Comparison of ENCODE assay signal across 21 cellular contexts in the genomic region with DNA sequence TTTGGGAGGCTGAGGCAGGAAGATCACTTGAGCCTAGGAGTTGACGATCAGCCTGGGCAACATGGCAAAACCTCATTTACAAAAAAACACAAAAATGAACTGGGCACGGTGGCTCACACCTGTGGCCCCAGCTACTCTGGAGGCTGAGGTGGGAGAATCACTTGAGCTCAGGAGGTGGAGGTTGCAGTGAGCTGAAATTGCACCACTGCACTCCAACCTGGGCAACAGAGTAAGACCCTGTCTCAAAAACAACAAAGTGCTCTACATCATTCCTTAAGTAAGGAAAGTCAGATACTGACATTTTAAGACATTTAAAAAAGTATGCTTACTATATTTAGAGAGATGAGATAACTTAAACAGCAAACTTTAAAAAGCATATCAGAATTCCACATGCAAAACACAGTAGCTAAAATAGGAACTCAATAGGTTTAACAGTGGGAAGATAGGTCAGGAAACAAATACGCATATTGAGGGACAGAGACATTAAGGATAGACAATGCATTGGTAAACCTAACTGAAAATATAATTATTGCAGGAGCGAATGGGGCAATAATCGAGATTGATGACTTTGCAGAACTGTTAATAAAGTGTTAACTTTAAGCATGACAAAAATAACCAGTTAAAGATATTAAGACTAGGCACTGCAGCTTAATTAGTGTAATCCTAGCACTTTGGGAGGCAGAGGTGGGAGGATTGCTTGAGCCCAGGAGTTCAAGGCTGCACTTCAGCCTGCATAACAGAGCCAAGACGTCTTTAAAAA. TPM values are rescaled to one million over a fixed set of nuclear protein-coding genes. Genes with fewer than 3 reads are reported as not detected.
DNase-seq lines count a peak whose midpoint lies in the region; ATAC-seq and TF ChIP-seq lines count a peak whose summit lies in the region.
"Had no signal": no experiment of that assay in that cellular context is flagged by ENCODE, and none has a peak within 500 bp of the region (broad histone marks: within the 10 kb centered on the region; RNA-seq: fewer than 3 reads in every experiment).

No MANE protein-coding gene starts in this region.

- H3K4me3 ChIP-seq in ACC112 (ENCODE audit: low read depth, low read length) (no peak overlapping the region), GM23338 (no peak overlapping the region), ascending aorta (no peak overlapping the region)
- H3K4me3 ChIP-seq: heart left ventricle, prostate gland, suprapubic skin had no signal

- no peak overlapping the region for H3K4me3 Mint-ChIP-seq in GM23338
- no peak overlapping the region for H3K4me3 Mint-ChIP-seq in nephron
- no peak overlapping the region for H3K4me3 Mint-ChIP-seq in activated T-helper 17 cell treated with anti-CD3 and anti-CD28 coated beads, Interleukin-2, amount 50 U/mL, for 72 hours
- H3K4me3 Mint-ChIP-seq: activated CD4-positive, alpha-beta T cell treated with anti-CD3 and anti-CD28 coated beads for 36 hours; dendritic cell treated with granulocyte-macrophage colony-stimulating factor and Interleukin-4, amounts not matched to agents 40 ng/mL and 50 ng/mL, for 4 days had no signal

- no peak for TF ChIP-seq CTCF in GM23338 (conservative IDR thresholded peaks at IDR 0.05; ENCODE audit: low read depth in 2 of 2)
- no peak for TF ChIP-seq CTCF in ascending aorta (IDR thresholded peaks at IDR 0.05)
- TF ChIP-seq CTCF in nephron (IDR thresholded peaks at IDR 0.05; ENCODE audit: unreplicated experiment in 3 of 3), result no peak

- peaks cover 22% of the 10 kb centered on the region for H3K4me1 Mint-ChIP-seq in GM23338
- peaks cover 31% of the 10 kb centered on the region for H3K4me1 Mint-ChIP-seq in nephron
- peaks cover 14% of the 10 kb centered on the region for H3K4me1 Mint-ChIP-seq in activated T-helper 17 cell treated with anti-CD3 and anti-CD28 coated beads, Interleukin-2, amount 50 U/mL, for 72 hours

- intact Hi-C loops in ascending aorta (cut with DNase I), result loop anchor here (10.0 kb wide), 1 partner anchor 150 kb away; no protein-coding TSS in a partner anchor

- H3K9me3 Mint-ChIP-seq in GM23338 (no peaks in the 10 kb centered on the region), nephron (no peaks in the 10 kb centered on the region)
- no peaks in the 10 kb centered on the region for H3K9me3 Mint-ChIP-seq in activated T-helper 17 cell treated with anti-CD3 and anti-CD28 coated beads, Interleukin-2, amount 50 U/mL, for 72 hours
- H3K9me3 Mint-ChIP-seq: activated T-helper 2 cell treated with anti-CD3 and anti-CD28 coated beads, Interferon-gamma antibody, Interleukin-2, Interleukin-4, amounts not matched to agents 10 μg/mL and 5 μg/mL and 100 μg/mL, durations not matched to agents 14 hours and 24 hours and 36 hours; dendritic cell treated with granulocyte-macrophage colony-stimulating factor and Interleukin-4, amounts not matched to agents 40 ng/mL and 50 ng/mL, for 4 days; naive thymus-derived CD8-positive, alpha-beta T cell had no signal

- no peak for ATAC-seq in GM23338
- ATAC-seq in activated T-helper 17 cell treated with anti-CD3 and anti-CD28 coated beads, Interleukin-2, amount 50 U/mL, for 72 hours (replicated peaks), result no peak
- ATAC-seq: activated CD4-positive, alpha-beta T cell treated with anti-CD3 and anti-CD28 coated beads for 36 hours; heart left ventricle; left colon; naive thymus-derived CD8-positive, alpha-beta T cell had no signal

- H4K20me1 ChIP-seq in GM23338 (replicated peaks; ENCODE audit: insufficient read depth), result peaks cover 57% of the 10 kb centered on the region

- no peaks in the 10 kb centered on the region for H3K27me3 ChIP-seq in ACC112 (ENCODE audit: insufficient read depth, low read length)
- H3K27me3 ChIP-seq in GM23338 (ENCODE audit: insufficient read depth), result no peaks in the 10 kb centered on the region
- no peaks in the 10 kb centered on the region for H3K27me3 ChIP-seq in ascending aorta
- H3K27me3 ChIP-seq: heart left ventricle, suprapubic skin had no signal

- peaks cover 15% of the 10 kb centered on the region for H3K27me3 Mint-ChIP-seq in GM23338 (ENCODE audit: insufficient read depth, low read depth, poor library complexity)
- no peaks in the 10 kb centered on the region for H3K27me3 Mint-ChIP-seq in nephron (ENCODE audit: low read depth)
- H3K27me3 Mint-ChIP-seq in activated T-helper 17 cell treated with anti-CD3 and anti-CD28 coated beads, Interleukin-2, amount 50 U/mL, for 72 hours, result no peaks in the 10 kb centered on the region
- H3K27me3 Mint-ChIP-seq: activated CD4-positive, alpha-beta T cell treated with anti-CD3 and anti-CD28 coated beads for 36 hours; CD4-positive, alpha-beta memory T cell; dendritic cell treated with granulocyte-macrophage colony-stimulating factor and Interleukin-4, amounts not matched to agents 40 ng/mL and 50 ng/mL, for 4 days; naive thymus-derived CD8-positive, alpha-beta T cell had no signal

- H3K27ac ChIP-seq in ACC112 (ENCODE audit: low read depth, low read length) (peak overlapping the region; percentile 92), GM23338 (ENCODE audit: low read depth) (peak overlapping the region; percentile 35), ascending aorta (peak overlapping the region; percentile 2 to 12)
- H3K27ac ChIP-seq: prostate gland, suprapubic skin had no signal

- no peaks in the 10 kb centered on the region for H3K9me2 ChIP-seq in GM23338 (ENCODE audit: insufficient read depth)

- H2AFZ ChIP-seq in ACC112 (ENCODE audit: low read length, unreplicated experiment) (no peak overlapping the region), GM23338 (no peak overlapping the region)

- H3K27ac Mint-ChIP-seq in GM23338, result peak overlapping the region; percentile 25; the same call in 1 of the 2 replicates
- peak overlapping the region in 2 of 3 experiments; percentile 5 to 68 for H3K27ac Mint-ChIP-seq in nephron
- no peak overlapping the region for H3K27ac Mint-ChIP-seq in activated T-helper 17 cell treated with anti-CD3 and anti-CD28 coated beads, Interleukin-2, amount 50 U/mL, for 72 hours
- H3K27ac Mint-ChIP-seq: activated CD4-positive, alpha-beta T cell treated with anti-CD3 and anti-CD28 coated beads for 36 hours; activated T-helper 2 cell treated with anti-CD3 and anti-CD28 coated beads, Interferon-gamma antibody, Interleukin-2, Interleukin-4, amounts not matched to agents 10 μg/mL and 5 μg/mL and 100 μg/mL, durations not matched to agents 14 hours and 24 hours and 36 hours; dendritic cell treated with granulocyte-macrophage colony-stimulating factor and Interleukin-4, amounts not matched to agents 40 ng/mL and 50 ng/mL, for 4 days had no signal

- H3K79me2 ChIP-seq in ACC112 (ENCODE audit: control insufficient read depth, insufficient read depth, low read length, unreplicated experiment) (peaks cover 11% of the 10 kb centered on the region), GM23338 (replicated peaks; ENCODE audit: insufficient read depth) (peaks cover 23% of the 10 kb centered on the region)

- H3K36me3 ChIP-seq in ACC112 (ENCODE audit: insufficient read depth, low read length), result peaks cover 43% of the 10 kb centered on the region
- H3K36me3 ChIP-seq in GM23338 (ENCODE audit: insufficient read depth), result peaks cover 46% of the 10 kb centered on the region
- H3K36me3 ChIP-seq in ascending aorta, result peaks cover 70 to 87% of the 10 kb centered on the region in 2 donors

- peaks cover 72% of the 10 kb centered on the region for H3K36me3 Mint-ChIP-seq in GM23338 (ENCODE audit: low read depth)
- peaks cover 84% of the 10 kb centered on the region for H3K36me3 Mint-ChIP-seq in nephron (ENCODE audit: low read depth)
- peaks cover 100% of the 10 kb centered on the region for H3K36me3 Mint-ChIP-seq in activated T-helper 17 cell treated with anti-CD3 and anti-CD28 coated beads, Interleukin-2, amount 50 U/mL, for 72 hours (ENCODE audit: low read depth)

- H3K4me2 ChIP-seq in GM23338, result no peak overlapping the region

- DNase-seq in GM23338 (ENCODE audit: low spot score) (no peak), ascending aorta (ENCODE audit: low spot score in 2 of 2) (no peak), glomerular visceral epithelial cell (ENCODE audit: extremely low spot score) (no peak), NCI-H1092 treated with DMSO at 0.1 percent for 48 hours (lab: John Stamatoyannopoulos, UW) (no peak)
- DNase-seq: activated CD4-positive, alpha-beta T cell treated with anti-CD3 and anti-CD28 coated beads for 36 hours; CD4-positive, alpha-beta memory T cell; DMS79; heart left ventricle; left colon; naive thymus-derived CD8-positive, alpha-beta T cell; NCI-H1105 treated with DMSO at 0.1 percent for 48 hours; NCI-H2029 treated with DMSO at 0.1 percent for 48 hours; OCI-M1; SIG-M5 had no signal

- peaks cover 68% of the 10 kb centered on the region for H3K4me1 ChIP-seq in ACC112 (ENCODE audit: control insufficient read depth, insufficient read depth, low read length, unreplicated experiment)
- H3K4me1 ChIP-seq in GM23338 (ENCODE audit: insufficient read depth), result no peaks in the 10 kb centered on the region
- H3K4me1 ChIP-seq in ascending aorta, result peaks cover 7 to 40% of the 10 kb centered on the region in 2 donors
- H3K4me1 ChIP-seq: prostate gland had no signal

- H3F3A ChIP-seq in GM23338 (replicated peaks; ENCODE audit: low read depth), result peaks cover 34% of the 10 kb centered on the region

- no peaks in the 10 kb centered on the region for H3K9me3 ChIP-seq in ascending aorta
- H3K9me3 ChIP-seq: heart left ventricle, prostate gland, suprapubic skin had no signal

RNA-seq across cellular contexts. Expression of gene MORF4L1, which starts 32.1 kb away (rescaled TPM):
- total RNA-seq in GM23338 (2014; rRNA removed; shearing (Covaris generic)), result 491 and 520 TPM in 2 replicates
- 571 and 611 TPM in 2 replicates for polyA plus RNA-seq in GM23338 (2016; fragmentation: Nextera tagmentation; extraction: Ambion mirVana)
- 108 TPM for total RNA-seq in ascending aorta
- 100 to 1,000 TPM; 242 to 244 TPM for total RNA-seq in activated T-helper 17 cell treated with anti-CD3 and anti-CD28 coated beads, Interleukin-2, amount 50 U/mL, for 72 hours

RNA-seq across cellular contexts. Expression of gene CTSH, which starts 40.1 kb away (rescaled TPM):
- 19.7 and 41.2 TPM in 2 replicates for total RNA-seq in GM23338 (2014; rRNA removed; shearing (Covaris generic))
- polyA plus RNA-seq in GM23338 (2016; fragmentation: Nextera tagmentation; extraction: Ambion mirVana), result 18.2 and 19.9 TPM in 2 replicates
- total RNA-seq in ascending aorta, result 112 TPM
- 100 to 1,000 TPM; 306 to 503 TPM for total RNA-seq in activated T-helper 17 cell treated with anti-CD3 and anti-CD28 coated beads, Interleukin-2, amount 50 U/mL, for 72 hours

Comparison
In these comparisons a context has a peak if more than half of its experiments do, and no peak if none do; other contexts are left out.
1. H3K27ac ChIP-seq: peak in every context shown above with its lines; median percentile 92 in ACC112; 35 in GM23338; 7 in ascending aorta.